Comparison of ENCODE assay signal across 23 cellular contexts in genomic region chr2:215740071-215740470, GRCh38.
"Had no signal": no experiment of that assay in that cellular context is flagged by ENCODE, and none has a peak within 500 bp of the region (broad histone marks: within the 10 kb centered on the region; RNA-seq: fewer than 3 reads in every experiment).

No MANE protein-coding gene starts in this region.

- DNase-seq: activated B cell treated with CpG ODN at 0.5 μM for 24 hours; activated CD4-positive, alpha-beta T cell treated with anti-CD3 and anti-CD28 coated beads for 1 hour; activated CD4-positive, alpha-beta T cell treated with anti-CD3 and anti-CD28 coated beads, Interleukin-2, amount 10 ng/mL, durations not matched to agents 24 days and 14 days; activated CD4-positive, alpha-beta T cell treated with anti-CD3 and anti-CD28 coated beads, Interleukin-2, amount 50 U/mL, for 48 hours; activated CD8-positive, alpha-beta memory T cell treated with anti-CD3 and anti-CD28 coated beads, Interleukin-2, amount 10 ng/mL, durations not matched to agents 7 days and 5 days; activated effector memory CD4-positive, alpha-beta T cell treated with Interleukin-2 at 50 U/mL for 16 hours; activated naive CD4-positive, alpha-beta T cell; activated T-cell treated with anti-CD3 and anti-CD28 coated beads, Interleukin-2, amount 50 U/mL, for 24 hours; aorta; body of pancreas; KG1; NCI-H1092; NCI-H1417; NCI-H1930; NCI-H2171; NCI-H2227 treated with DMSO at 0.1 percent for 48 hours; NCI-H526 treated with DMSO at 0.1 percent for 48 hours; NCI-H82; SIG-M5; T-cell; T-helper 2 cell; T1000 had no signal

- H3K4me1 ChIP-seq: body of pancreas had no signal

- H3K4me3 ChIP-seq: body of pancreas, SK-N-MC had no signal

- H3K9me3 ChIP-seq: body of pancreas had no signal

- H3K27ac ChIP-seq: body of pancreas, SK-N-MC had no signal

- H3K27me3 ChIP-seq: body of pancreas had no signal

- ATAC-seq: activated CD8-positive, alpha-beta memory T cell treated with anti-CD3 and anti-CD28 coated beads, Interleukin-2, amount 10 ng/mL, durations not matched to agents 7 days and 5 days; body of pancreas; T-cell had no signal
